9 cellular contexts compared by ENCODE assay signal in the genomic region with DNA sequence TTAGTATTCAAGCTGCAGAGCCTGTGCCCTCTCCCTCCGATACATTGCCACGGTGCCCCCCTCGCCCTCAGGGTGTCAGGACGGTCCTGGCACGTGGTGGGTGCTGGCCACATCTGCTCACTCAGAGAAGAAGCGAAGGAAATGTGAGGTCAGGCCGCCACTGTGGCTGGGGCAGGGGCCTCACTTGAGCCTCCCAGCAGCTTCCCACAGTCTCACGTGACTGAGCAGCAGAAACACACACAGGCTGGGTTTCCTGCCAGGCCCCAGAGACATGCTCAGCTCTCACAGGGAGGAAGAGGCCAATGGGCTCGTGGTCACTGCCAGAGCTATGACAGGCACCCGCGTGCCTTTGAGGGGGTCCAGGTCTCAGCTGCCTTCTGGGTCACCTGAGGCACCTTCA.
A peak's percentile ranks its signal among the peaks of the same experiment; 100 is the strongest.
DNase-seq lines count a peak whose midpoint lies in the region; ATAC-seq and TF ChIP-seq lines count a peak whose summit lies in the region.
"Had no signal": no experiment of that assay in that cellular context is flagged by ENCODE, and none has a peak within 500 bp of the region (broad histone marks: within the 10 kb centered on the region; RNA-seq: fewer than 3 reads in every experiment).

No MANE protein-coding gene starts in this region.

- no peak for ATAC-seq in HG03025 (IDR thresholded peaks at IDR 0.05; ENCODE audit: low FRiP score, unreplicated experiment)
- ATAC-seq: Panc1 had no signal

- DNase-seq in activated T-cell treated with anti-CD3 and anti-CD28 coated beads for 1 hour (ENCODE audit: low read depth) (peak; percentile 41), activated T-cell treated with anti-CD3 and anti-CD28 coated beads for 4 hours (no peak), islet precursor cell (peak; percentile 56), nephron progenitor cell (no peak), iPS-NIHi7 (ENCODE audit: extremely low spot score) (no peak)
- DNase-seq in stimulated activated CD8-positive, alpha-beta memory T cell treated with anti-CD3 and anti-CD28 coated beads, Interleukin-4, amount 100 ng/mL, for 24 hours (ENCODE audit: low read depth), result peak; percentile 50

- H3K4me3 Mint-ChIP-seq in activated naive CD4-positive, alpha-beta T cell treated with anti-CD3 and anti-CD28 coated beads, Interleukin-2, amount 50 U/mL, for 24 hours, result no peak overlapping the region
- no peak overlapping the region for H3K4me3 Mint-ChIP-seq in nephron progenitor cell

- H3K4me1 Mint-ChIP-seq in activated naive CD4-positive, alpha-beta T cell treated with anti-CD3 and anti-CD28 coated beads, Interleukin-2, amount 50 U/mL, for 24 hours, result peaks cover 46% of the 10 kb centered on the region
- H3K4me1 Mint-ChIP-seq in nephron progenitor cell, result peaks cover 62% of the 10 kb centered on the region

- peak overlapping the region; percentile 80 for H3K27ac Mint-ChIP-seq in activated naive CD4-positive, alpha-beta T cell treated with anti-CD3 and anti-CD28 coated beads, Interleukin-2, amount 50 U/mL, for 24 hours
- H3K27ac Mint-ChIP-seq in nephron progenitor cell, result no peak overlapping the region

- no peaks in the 10 kb centered on the region for H3K9me3 Mint-ChIP-seq in activated naive CD4-positive, alpha-beta T cell treated with anti-CD3 and anti-CD28 coated beads, Interleukin-2, amount 50 U/mL, for 24 hours
- H3K9me3 Mint-ChIP-seq in nephron progenitor cell, result no peaks in the 10 kb centered on the region

- TF ChIP-seq CTCF in nephron progenitor cell (IDR thresholded peaks at IDR 0.05), result no peak

- H3K27me3 Mint-ChIP-seq in activated naive CD4-positive, alpha-beta T cell treated with anti-CD3 and anti-CD28 coated beads, Interleukin-2, amount 50 U/mL, for 24 hours, result no peaks in the 10 kb centered on the region
- peaks cover 18% of the 10 kb centered on the region for H3K27me3 Mint-ChIP-seq in nephron progenitor cell (ENCODE audit: low read depth, poor library complexity)

- no peaks in the 10 kb centered on the region for H3K36me3 Mint-ChIP-seq in activated naive CD4-positive, alpha-beta T cell treated with anti-CD3 and anti-CD28 coated beads, Interleukin-2, amount 50 U/mL, for 24 hours
- no peaks in the 10 kb centered on the region for H3K36me3 Mint-ChIP-seq in nephron progenitor cell (ENCODE audit: low read depth)

Comparison
In these comparisons a context has a peak if more than half of its experiments do, and no peak if none do; other contexts are left out.
1. DNase-seq: peak in activated T-cell treated with anti-CD3 and anti-CD28 coated beads for 1 hour (single experiment), islet precursor cell (single experiment) and stimulated activated CD8-positive, alpha-beta memory T cell treated with anti-CD3 and anti-CD28 coated beads, Interleukin-4, amount 100 ng/mL, for 24 hours (single experiment); none in activated T-cell treated with anti-CD3 and anti-CD28 coated beads for 4 hours (single experiment), nephron progenitor cell (single experiment) and iPS-NIHi7 (single experiment).